In genomic region chr13:42312817-42313431, GRCh38 we compare ENCODE assay signal across 27 cellular contexts. TPM values are rescaled to one million over a fixed set of nuclear protein-coding genes. Genes with fewer than 3 reads are reported as not detected.
DNase-seq lines count a peak whose midpoint lies in the region; ATAC-seq, FAIRE-seq and TF ChIP-seq lines count a peak whose summit lies in the region.
"Had no signal": no experiment of that assay in that cellular context is flagged by ENCODE, and none has a peak within 500 bp of the region (broad histone marks: within the 10 kb centered on the region; RNA-seq: fewer than 3 reads in every experiment).

No MANE protein-coding gene starts in this region.

- POLR2A ChIA-PET in activated CD8-positive, alpha-beta T cell treated with anti-CD3 and anti-CD28 coated beads, Interleukin-2, amount 10 ng/mL, durations not matched to agents 7 days and 5 days (lab: Charles Lee) = no interaction called here

- no peaks in the 10 kb centered on the region for H3K9me1 ChIP-seq in keratinocyte (ENCODE audit: control insufficient read depth, extremely low read depth, insufficient read depth, low read length)

- peak overlapping the region; percentile 68 for H3K27ac Mint-ChIP-seq in activated naive CD4-positive, alpha-beta T cell treated with anti-CD3 and anti-CD28 coated beads, Interleukin-2, amount 50 U/mL, for 24 hours
- no peak overlapping the region for H3K27ac Mint-ChIP-seq in activated CD8-positive, alpha-beta T cell treated with anti-CD3 and anti-CD28 coated beads, Interleukin-2, amount 10 ng/mL, durations not matched to agents 7 days and 5 days
- H3K27ac Mint-ChIP-seq in stimulated activated naive CD8-positive, alpha-beta T cell treated with anti-CD3 and anti-CD28 coated beads, Interleukin-15, amount 100 ng/mL, for 72 hours = no peak overlapping the region
- H3K27ac Mint-ChIP-seq: H9 had no signal

- DNase-seq in activated naive CD4-positive, alpha-beta T cell treated with anti-CD3 and anti-CD28 coated beads, Interleukin-2, amount 50 U/mL, for 16 hours = no peak
- no peak for DNase-seq in activated CD8-positive, alpha-beta T cell treated with anti-CD3 and anti-CD28 coated beads, Interleukin-2, amount 10 ng/mL, durations not matched to agents 7 days and 5 days
- DNase-seq in keratinocyte (ENCODE audit: low read depth, low spot score) (no peak), NCI-H1417 treated with DMSO at 0.1 percent for 48 hours (lab: John Stamatoyannopoulos, UW) (no peak), EL (no peak)
- DNase-seq in stimulated activated naive CD8-positive, alpha-beta T cell treated with anti-CD3 and anti-CD28 coated beads, Interleukin-15, amount 100 ng/mL, for 72 hours = no peak
- DNase-seq in stimulated activated CD8-positive, alpha-beta memory T cell treated with anti-CD3 and anti-CD28 coated beads, Interleukin-4, amount 100 ng/mL, for 48 hours = no peak
- DNase-seq: activated CD4-positive, alpha-beta T cell treated with anti-CD3 and anti-CD28 coated beads for 48 hours; brain microvascular endothelial cell; COR-L47; DMS79 treated with DMSO at 0.1 percent for 48 hours; effector memory CD4-positive, alpha-beta T cell; H9; Karpas-422; kidney; lower lobe of right lung; MV-4-11; NCI-H1694; NCI-H510A treated with DMSO at 0.1 percent for 48 hours; NK-92 treated with Interleukin-12 subunit alpha and Interleukin-12 subunit beta, amount 100 ng/mL, for 24 hours; psoas muscle; SIG-M5; uterus had no signal

- H3K27me3 Mint-ChIP-seq in activated naive CD4-positive, alpha-beta T cell treated with anti-CD3 and anti-CD28 coated beads, Interleukin-2, amount 50 U/mL, for 24 hours = no peaks in the 10 kb centered on the region
- no peaks in the 10 kb centered on the region for H3K27me3 Mint-ChIP-seq in activated CD8-positive, alpha-beta T cell treated with anti-CD3 and anti-CD28 coated beads, Interleukin-2, amount 10 ng/mL, durations not matched to agents 7 days and 5 days (ENCODE audit: low read depth)
- H3K27me3 Mint-ChIP-seq in stimulated activated naive CD8-positive, alpha-beta T cell treated with anti-CD3 and anti-CD28 coated beads, Interleukin-15, amount 100 ng/mL, for 72 hours = no peaks in the 10 kb centered on the region

- no peak overlapping the region for H2AFZ ChIP-seq in keratinocyte (ENCODE audit: control insufficient read depth, low read length)

- H3K36me3 ChIP-seq in keratinocyte (ENCODE audit: control insufficient read depth in 2 of 2, extremely low read depth in 1 of 2, insufficient read depth in 2 of 2, low read length in 2 of 2) = peaks cover 2 to 3% of the 10 kb centered on the region in 2 experiments
- H3K36me3 ChIP-seq: uterus had no signal

- no peaks in the 10 kb centered on the region for H3K9me3 ChIP-seq in keratinocyte (ENCODE audit: control insufficient read depth, low read depth, low read length)
- H3K9me3 ChIP-seq: lower lobe of right lung, psoas muscle, uterus had no signal

- peak; percentile 62 for FAIRE-seq in keratinocyte (lab: Jason Lieb, UNC)
- FAIRE-seq: colon, GM12878 had no signal

- no peaks in the 10 kb centered on the region for H3K9me3 Mint-ChIP-seq in activated naive CD4-positive, alpha-beta T cell treated with anti-CD3 and anti-CD28 coated beads, Interleukin-2, amount 50 U/mL, for 24 hours
- H3K9me3 Mint-ChIP-seq in activated CD8-positive, alpha-beta T cell treated with anti-CD3 and anti-CD28 coated beads, Interleukin-2, amount 10 ng/mL, durations not matched to agents 7 days and 5 days (ENCODE audit: insufficient read depth) = no peaks in the 10 kb centered on the region
- no peaks in the 10 kb centered on the region for H3K9me3 Mint-ChIP-seq in stimulated activated naive CD8-positive, alpha-beta T cell treated with anti-CD3 and anti-CD28 coated beads, Interleukin-15, amount 100 ng/mL, for 72 hours
- H3K9me3 Mint-ChIP-seq: H9 had no signal

- H3K9ac ChIP-seq in keratinocyte (ENCODE audit: control insufficient read depth, extremely low read depth, insufficient read depth, low read length) = no peak overlapping the region

- CTCF ChIA-PET in activated CD8-positive, alpha-beta T cell treated with anti-CD3 and anti-CD28 coated beads, Interleukin-2, amount 10 ng/mL, durations not matched to agents 7 days and 5 days (lab: Charles Lee) = no interaction called here

- H4K20me1 ChIP-seq in keratinocyte (ENCODE audit: control insufficient read depth, extremely low read depth, insufficient read depth, low read length) = no peaks in the 10 kb centered on the region

- dilution Hi-C loops in keratinocyte (cut with MboI; ENCODE audit: extremely low pct_ligation_motif_present, low sequenced_read_pairs) = no loop called here

- H3K36me3 Mint-ChIP-seq in activated naive CD4-positive, alpha-beta T cell treated with anti-CD3 and anti-CD28 coated beads, Interleukin-2, amount 50 U/mL, for 24 hours = peaks cover 34% of the 10 kb centered on the region
- peaks cover 55% of the 10 kb centered on the region for H3K36me3 Mint-ChIP-seq in activated CD8-positive, alpha-beta T cell treated with anti-CD3 and anti-CD28 coated beads, Interleukin-2, amount 10 ng/mL, durations not matched to agents 7 days and 5 days (ENCODE audit: low read depth)

- no peak overlapping the region for H3K27ac ChIP-seq in keratinocyte (ENCODE audit: control insufficient read depth, insufficient read depth, low read length)
- H3K27ac ChIP-seq: brain microvascular endothelial cell, lower lobe of right lung, psoas muscle, uterus had no signal

- TF ChIP-seq CTCF in keratinocyte (optimal IDR thresholded peaks at IDR 0.05 in 1 of 3, IDR thresholded peaks at IDR 0.05 in 1 of 3, conservative IDR thresholded peaks at IDR 0.05 in 1 of 3; ENCODE audit: extremely low read depth in 1 of 3, insufficient read depth in 2 of 3, low read length in 3 of 3) = no peak

- H3K4me2 ChIP-seq in keratinocyte (ENCODE audit: control insufficient read depth, extremely low read depth, insufficient read depth, low read depth, low read length) = no peak overlapping the region

- no peaks in the 10 kb centered on the region for H3K27me3 ChIP-seq in keratinocyte (ENCODE audit: control insufficient read depth, extremely low read depth, insufficient read depth, low read length)
- H3K27me3 ChIP-seq: brain microvascular endothelial cell, uterus had no signal

- H3K4me1 ChIP-seq in keratinocyte (ENCODE audit: control insufficient read depth, extremely low read depth, insufficient read depth, low read length) = no peaks in the 10 kb centered on the region
- H3K4me1 ChIP-seq: lower lobe of right lung, psoas muscle, uterus had no signal

- peak; percentile 27 for ATAC-seq in activated CD8-positive, alpha-beta T cell treated with anti-CD3 and anti-CD28 coated beads, Interleukin-2, amount 10 ng/mL, durations not matched to agents 7 days and 5 days
- ATAC-seq in stimulated activated naive CD8-positive, alpha-beta T cell treated with anti-CD3 and anti-CD28 coated beads, Interleukin-15, amount 100 ng/mL, for 72 hours = peak; percentile 77
- ATAC-seq: GM12878, lower lobe of right lung, Panc1, psoas muscle had no signal

- no peak overlapping the region for H3K4me3 ChIP-seq in keratinocyte (ENCODE audit: control insufficient read depth in 2 of 3, extremely low read depth in 1 of 3, insufficient read depth in 2 of 3, low read depth in 1 of 3, low read length in 3 of 3)
- H3K4me3 ChIP-seq: GM12878, lower lobe of right lung, psoas muscle, uterus had no signal

- no peak overlapping the region for H3K4me3 Mint-ChIP-seq in activated naive CD4-positive, alpha-beta T cell treated with anti-CD3 and anti-CD28 coated beads, Interleukin-2, amount 50 U/mL, for 24 hours
- H3K4me3 Mint-ChIP-seq in activated CD8-positive, alpha-beta T cell treated with anti-CD3 and anti-CD28 coated beads, Interleukin-2, amount 10 ng/mL, durations not matched to agents 7 days and 5 days = no peak overlapping the region
- H3K4me3 Mint-ChIP-seq in stimulated activated naive CD8-positive, alpha-beta T cell treated with anti-CD3 and anti-CD28 coated beads, Interleukin-15, amount 100 ng/mL, for 72 hours = no peak overlapping the region
- H3K4me3 Mint-ChIP-seq: H9 had no signal

- peaks cover 36% of the 10 kb centered on the region for H3K4me1 Mint-ChIP-seq in activated naive CD4-positive, alpha-beta T cell treated with anti-CD3 and anti-CD28 coated beads, Interleukin-2, amount 50 U/mL, for 24 hours
- peaks cover 10% of the 10 kb centered on the region for H3K4me1 Mint-ChIP-seq in activated CD8-positive, alpha-beta T cell treated with anti-CD3 and anti-CD28 coated beads, Interleukin-2, amount 10 ng/mL, durations not matched to agents 7 days and 5 days (ENCODE audit: low read depth)
- peaks cover 21% of the 10 kb centered on the region for H3K4me1 Mint-ChIP-seq in stimulated activated naive CD8-positive, alpha-beta T cell treated with anti-CD3 and anti-CD28 coated beads, Interleukin-15, amount 100 ng/mL, for 72 hours
- H3K4me1 Mint-ChIP-seq: H9 had no signal

- H3K79me2 ChIP-seq in keratinocyte (ENCODE audit: control insufficient read depth, insufficient read depth, low read length) = no peaks in the 10 kb centered on the region

RNA-seq across cellular contexts. Expression of gene AKAP11, which starts 41.0 kb away (rescaled TPM):
- 10 to 100 TPM; 25.8 to 27.1 TPM for total RNA-seq in activated CD8-positive, alpha-beta T cell treated with anti-CD3 and anti-CD28 coated beads, Interleukin-2, amount 10 ng/mL, durations not matched to agents 7 days and 5 days
- 11.9 to 17.4 TPM (median 15.0 TPM) in 3 replicates for polyA plus RNA-seq in keratinocyte
- polyA plus RNA-seq in keratinocyte (2011; ENCODE audit: low read depth) = 7.5 TPM
- 7.1 and 15.4 TPM in 2 replicates for polyA plus RNA-seq in keratinocyte (2011; cell fraction: cytosol; rRNA removed)
- 18.8 and 24.0 TPM in 2 replicates for polyA plus RNA-seq in keratinocyte (2011; cell fraction: nucleus; rRNA removed)
- polyA plus RNA-seq in keratinocyte (2012; ENCODE audit: low replicate concordance) = 9.4 and 10.3 TPM in 2 replicates
- polyA minus RNA-seq in keratinocyte = 6.7 to 33.6 TPM (median 23.3 TPM) in 3 replicates
- polyA minus RNA-seq in keratinocyte (2011; cell fraction: cytosol; rRNA and poly(A)+ RNA removed) = 15.2 TPM
- polyA minus RNA-seq in keratinocyte (2011; cell fraction: nucleus; rRNA and poly(A)+ RNA removed) = 26.5 and 55.1 TPM in 2 replicates
